1 cellular context compared by ENCODE assay signal in the genomic region with DNA sequence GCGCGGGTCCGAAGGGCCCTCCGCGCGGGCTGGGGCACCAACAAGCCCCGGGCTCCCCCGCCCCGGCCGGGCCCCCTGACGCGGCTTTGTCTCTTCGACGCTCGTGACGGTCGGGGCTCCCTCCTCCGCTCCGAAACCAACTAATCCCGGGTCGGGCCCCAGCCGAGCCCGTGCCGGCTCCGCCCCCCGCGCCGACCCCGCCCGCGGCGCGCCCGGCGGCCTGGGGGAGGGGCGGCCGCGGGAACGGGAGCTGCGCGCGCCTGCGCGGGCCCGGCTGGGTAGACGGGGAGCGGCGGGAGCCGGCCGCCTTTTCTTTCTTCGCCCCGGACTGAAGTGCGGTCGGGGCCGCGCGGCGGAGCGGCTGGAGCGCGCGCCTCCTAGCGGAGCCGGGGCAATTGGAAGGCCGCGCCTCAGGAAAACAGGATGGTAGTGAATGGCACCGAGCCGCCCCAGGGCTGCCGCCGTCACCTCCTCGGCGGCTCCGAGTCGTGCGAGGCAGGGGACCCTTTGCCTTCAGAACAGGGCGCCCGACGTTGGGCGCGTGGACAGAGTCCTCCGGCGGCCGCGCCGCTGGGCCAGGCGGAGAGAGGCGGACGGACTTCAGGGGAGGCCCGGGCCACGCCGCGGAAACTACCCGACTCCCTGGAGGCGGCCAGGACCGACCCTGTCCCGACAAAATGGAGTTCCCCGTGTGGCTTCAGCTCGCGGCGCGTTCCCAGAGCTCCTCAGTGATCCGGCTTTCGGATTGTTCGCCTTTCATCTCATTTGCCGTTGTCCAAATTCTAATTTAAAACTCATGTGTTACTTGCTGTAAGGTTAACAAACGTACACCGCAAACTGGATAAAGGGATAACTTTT.
A peak's percentile ranks its signal among the peaks of the same experiment; 100 is the strongest.
TF ChIP-seq lines count a peak whose summit lies in the region.

Gene TP53BP2, minus strand, starts transcription at position 138 of the 858 bp plus-strand sequence. CDS start 267 bp downstream, outside the sequence.

TF ChIP-seq in HepG2, 621 proteins besides CTCF, POLR2A, EP300 and RAD21 (continued from another document and continues in another):
- TF ChIP-seq ZNF574 (CRISPR knock-in tag; IDR thresholded peaks at IDR 0.05) (peak; percentile 50), BRD4 (CRISPR knock-in tag; IDR thresholded peaks at IDR 0.05) (peak; percentile 61; the same call in 1 of the 2 replicates), KMT2A (CRISPR knock-in tag; IDR thresholded peaks at IDR 0.05) (peak; percentile 32; the same call in 1 of the 2 replicates), SP140L (CRISPR knock-in tag; IDR thresholded peaks at IDR 0.05; ENCODE audit: borderline replicate concordance) (0 out of 2 replicates have a peak, but pooled peaks have one; percentile 44), HOXD1 (CRISPR knock-in tag; IDR thresholded peaks at IDR 0.05) (no peak), ELF4 (CRISPR knock-in tag; IDR thresholded peaks at IDR 0.05; ENCODE audit: borderline replicate concordance) (peak; percentile 34; the same call in 1 of the 2 replicates), TRIM22 (IDR thresholded peaks at IDR 0.05) (no peak), BATF2 (CRISPR knock-in tag; IDR thresholded peaks at IDR 0.05) (no peak), TAF15 (IDR thresholded peaks at IDR 0.05; ENCODE audit: low read depth, low read length, poor library complexity, severe bottlenecking) (peak; percentile 65), HDAC1 (CRISPR knock-in tag; IDR thresholded peaks at IDR 0.05) (peak; percentile 56), MYNN (CRISPR knock-in tag; IDR thresholded peaks at IDR 0.05; ENCODE audit: low read depth) (peak; percentile 56; the same call in 1 of the 2 replicates), ZFYVE20 (CRISPR knock-in tag; IDR thresholded peaks at IDR 0.05; ENCODE audit: borderline replicate concordance, low read depth) (no peak), ZNF362 (CRISPR knock-in tag; IDR thresholded peaks at IDR 0.05; ENCODE audit: borderline replicate concordance) (no peak), ZNF605 (CRISPR knock-in tag; IDR thresholded peaks at IDR 0.05) (peak; percentile 86), MXI1 (IDR thresholded peaks at IDR 0.05; ENCODE audit: borderline replicate concordance, low read depth, low read length) (no peak; the same call in 2 of the 3 replicates), EZH2 (conservative IDR thresholded peaks at IDR 0.05; ENCODE audit: low read depth, low read length) (no peak), MTA3 (CRISPR knock-in tag; IDR thresholded peaks at IDR 0.05) (no peak), ISL2 (CRISPR knock-in tag; IDR thresholded peaks at IDR 0.05) (peak; percentile 56; the same call in 1 of the 2 replicates), ZSCAN25 (CRISPR knock-in tag; IDR thresholded peaks at IDR 0.05) (no peak), TCF12 (IDR thresholded peaks at IDR 0.05) (no peak), TCF12 (CRISPR knock-in tag; IDR thresholded peaks at IDR 0.05) (no peak), SKI (IDR thresholded peaks at IDR 0.05; ENCODE audit: partially characterized antibody) (peak; percentile 73), PAX8 (CRISPR knock-in tag; IDR thresholded peaks at IDR 0.05; ENCODE audit: borderline replicate concordance) (peak; percentile 1; the same call in 1 of the 2 replicates), EED (CRISPR knock-in tag; IDR thresholded peaks at IDR 0.05) (peak; percentile 83), MTERF4 (CRISPR knock-in tag; IDR thresholded peaks at IDR 0.05) (no peak), AGO2 (optimal IDR thresholded peaks at IDR 0.05; ENCODE audit: low read depth, low read length) (peak; percentile 71), HINFP (CRISPR knock-in tag; IDR thresholded peaks at IDR 0.05; ENCODE audit: low read depth) (no peak), POLR2AphosphoS5 (IDR thresholded peaks at IDR 0.05; ENCODE audit: low read depth, low read length) (peak; percentile 59), MAFG (CRISPR knock-in tag; IDR thresholded peaks at IDR 0.05) (no peak), NR2C2 (CRISPR knock-in tag; IDR thresholded peaks at IDR 0.05; ENCODE audit: borderline replicate concordance) (no peak; the same call in 1 of the 2 replicates), ZNF674 (CRISPR knock-in tag; IDR thresholded peaks at IDR 0.05; ENCODE audit: low read depth) (no peak; the same call in 1 of the 2 replicates), ZNF382 (CRISPR knock-in tag; IDR thresholded peaks at IDR 0.05; ENCODE audit: borderline replicate concordance) (no peak), ZNF720 (CRISPR knock-in tag; IDR thresholded peaks at IDR 0.05) (no peak), ZBTB20 (CRISPR knock-in tag; IDR thresholded peaks at IDR 0.05; ENCODE audit: borderline replicate concordance, low read depth) (no peak)
- TF ChIP-seq, protein P1, sequence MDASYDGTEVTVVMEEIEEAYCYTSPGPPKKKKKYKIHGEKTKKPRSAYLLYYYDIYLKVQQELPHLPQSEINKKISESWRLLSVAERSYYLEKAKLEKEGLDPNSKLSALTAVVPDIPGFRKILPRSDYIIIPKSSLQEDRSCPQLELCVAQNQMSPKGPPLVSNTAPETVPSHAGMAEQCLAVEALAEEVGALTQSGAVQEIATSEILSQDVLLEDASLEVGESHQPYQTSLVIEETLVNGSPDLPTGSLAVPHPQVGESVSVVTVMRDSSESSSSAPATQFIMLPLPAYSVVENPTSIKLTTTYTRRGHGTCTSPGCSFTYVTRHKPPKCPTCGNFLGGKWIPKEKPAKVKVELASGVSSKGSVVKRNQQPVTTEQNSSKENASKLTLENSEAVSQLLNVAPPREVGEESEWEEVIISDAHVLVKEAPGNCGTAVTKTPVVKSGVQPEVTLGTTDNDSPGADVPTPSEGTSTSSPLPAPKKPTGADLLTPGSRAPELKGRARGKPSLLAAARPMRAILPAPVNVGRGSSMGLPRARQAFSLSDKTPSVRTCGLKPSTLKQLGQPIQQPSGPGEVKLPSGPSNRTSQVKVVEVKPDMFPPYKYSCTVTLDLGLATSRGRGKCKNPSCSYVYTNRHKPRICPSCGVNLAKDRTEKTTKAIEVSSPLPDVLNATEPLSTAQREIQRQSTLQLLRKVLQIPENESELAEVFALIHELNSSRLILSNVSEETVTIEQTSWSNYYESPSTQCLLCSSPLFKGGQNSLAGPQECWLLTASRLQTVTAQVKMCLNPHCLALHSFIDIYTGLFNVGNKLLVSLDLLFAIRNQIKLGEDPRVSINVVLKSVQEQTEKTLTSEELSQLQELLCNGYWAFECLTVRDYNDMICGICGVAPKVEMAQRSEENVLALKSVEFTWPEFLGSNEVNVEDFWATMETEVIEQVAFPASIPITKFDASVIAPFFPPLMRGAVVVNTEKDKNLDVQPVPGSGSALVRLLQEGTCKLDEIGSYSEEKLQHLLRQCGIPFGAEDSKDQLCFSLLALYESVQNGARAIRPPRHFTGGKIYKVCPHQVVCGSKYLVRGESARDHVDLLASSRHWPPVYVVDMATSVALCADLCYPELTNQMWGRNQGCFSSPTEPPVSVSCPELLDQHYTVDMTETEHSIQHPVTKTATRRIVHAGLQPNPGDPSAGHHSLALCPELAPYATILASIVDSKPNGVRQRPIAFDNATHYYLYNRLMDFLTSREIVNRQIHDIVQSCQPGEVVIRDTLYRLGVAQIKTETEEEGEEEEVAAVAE (CRISPR knock-in tag; IDR thresholded peaks at IDR 0.05; ENCODE audit: borderline replicate concordance), result no peak
- TF ChIP-seq, protein P2, sequence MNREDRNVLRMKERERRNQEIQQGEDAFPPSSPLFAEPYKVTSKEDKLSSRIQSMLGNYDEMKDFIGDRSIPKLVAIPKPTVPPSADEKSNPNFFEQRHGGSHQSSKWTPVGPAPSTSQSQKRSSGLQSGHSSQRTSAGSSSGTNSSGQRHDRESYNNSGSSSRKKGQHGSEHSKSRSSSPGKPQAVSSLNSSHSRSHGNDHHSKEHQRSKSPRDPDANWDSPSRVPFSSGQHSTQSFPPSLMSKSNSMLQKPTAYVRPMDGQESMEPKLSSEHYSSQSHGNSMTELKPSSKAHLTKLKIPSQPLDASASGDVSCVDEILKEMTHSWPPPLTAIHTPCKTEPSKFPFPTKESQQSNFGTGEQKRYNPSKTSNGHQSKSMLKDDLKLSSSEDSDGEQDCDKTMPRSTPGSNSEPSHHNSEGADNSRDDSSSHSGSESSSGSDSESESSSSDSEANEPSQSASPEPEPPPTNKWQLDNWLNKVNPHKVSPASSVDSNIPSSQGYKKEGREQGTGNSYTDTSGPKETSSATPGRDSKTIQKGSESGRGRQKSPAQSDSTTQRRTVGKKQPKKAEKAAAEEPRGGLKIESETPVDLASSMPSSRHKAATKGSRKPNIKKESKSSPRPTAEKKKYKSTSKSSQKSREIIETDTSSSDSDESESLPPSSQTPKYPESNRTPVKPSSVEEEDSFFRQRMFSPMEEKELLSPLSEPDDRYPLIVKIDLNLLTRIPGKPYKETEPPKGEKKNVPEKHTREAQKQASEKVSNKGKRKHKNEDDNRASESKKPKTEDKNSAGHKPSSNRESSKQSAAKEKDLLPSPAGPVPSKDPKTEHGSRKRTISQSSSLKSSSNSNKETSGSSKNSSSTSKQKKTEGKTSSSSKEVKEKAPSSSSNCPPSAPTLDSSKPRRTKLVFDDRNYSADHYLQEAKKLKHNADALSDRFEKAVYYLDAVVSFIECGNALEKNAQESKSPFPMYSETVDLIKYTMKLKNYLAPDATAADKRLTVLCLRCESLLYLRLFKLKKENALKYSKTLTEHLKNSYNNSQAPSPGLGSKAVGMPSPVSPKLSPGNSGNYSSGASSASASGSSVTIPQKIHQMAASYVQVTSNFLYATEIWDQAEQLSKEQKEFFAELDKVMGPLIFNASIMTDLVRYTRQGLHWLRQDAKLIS (CRISPR knock-in tag; IDR thresholded peaks at IDR 0.05), result no peak
- TF ChIP-seq, protein P3, sequence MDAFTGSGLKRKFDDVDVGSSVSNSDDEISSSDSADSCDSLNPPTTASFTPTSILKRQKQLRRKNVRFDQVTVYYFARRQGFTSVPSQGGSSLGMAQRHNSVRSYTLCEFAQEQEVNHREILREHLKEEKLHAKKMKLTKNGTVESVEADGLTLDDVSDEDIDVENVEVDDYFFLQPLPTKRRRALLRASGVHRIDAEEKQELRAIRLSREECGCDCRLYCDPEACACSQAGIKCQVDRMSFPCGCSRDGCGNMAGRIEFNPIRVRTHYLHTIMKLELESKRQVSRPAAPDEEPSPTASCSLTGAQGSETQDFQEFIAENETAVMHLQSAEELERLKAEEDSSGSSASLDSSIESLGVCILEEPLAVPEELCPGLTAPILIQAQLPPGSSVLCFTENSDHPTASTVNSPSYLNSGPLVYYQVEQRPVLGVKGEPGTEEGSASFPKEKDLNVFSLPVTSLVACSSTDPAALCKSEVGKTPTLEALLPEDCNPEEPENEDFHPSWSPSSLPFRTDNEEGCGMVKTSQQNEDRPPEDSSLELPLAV (CRISPR knock-in tag; conservative IDR thresholded peaks at IDR 0.05; ENCODE audit: low read depth), result no peak
